In the genomic region with DNA sequence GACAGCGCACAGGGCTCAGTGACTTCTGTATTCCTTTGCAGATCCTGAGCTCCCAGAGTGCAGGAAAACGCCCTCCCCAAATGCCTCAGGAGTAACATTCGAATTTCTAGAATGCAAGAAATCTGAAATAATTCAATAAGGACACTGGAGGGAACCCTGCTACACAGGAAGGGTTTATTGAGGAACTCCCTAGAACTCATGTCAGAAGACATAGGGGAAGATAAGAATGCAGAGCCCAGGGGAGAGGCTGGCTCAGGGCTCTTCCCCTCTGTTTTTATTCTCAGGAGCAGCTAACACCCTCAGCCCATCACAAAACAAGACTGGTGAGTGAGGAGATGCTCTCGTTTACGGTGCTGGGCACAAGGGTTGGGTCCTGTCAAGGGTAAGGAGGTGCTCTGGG, we compare ENCODE assay signal across 26 cellular contexts. TPM values are rescaled to one million over a fixed set of nuclear protein-coding genes. Genes with fewer than 3 reads are reported as not detected.
"Had no signal": no experiment of that assay in that cellular context is flagged by ENCODE, and none has a peak within 500 bp of the region (broad histone marks: within the 10 kb centered on the region; RNA-seq: fewer than 3 reads in every experiment).

No MANE protein-coding gene starts in this region.

- H3K4me3 ChIP-seq: MG63, SJSA1, SK-N-MC had no signal

- H3K36me3 Mint-ChIP-seq: T-cell had no signal

- ATAC-seq: HepG2, T-cell had no signal

- H3K27ac Mint-ChIP-seq: T-cell had no signal

- H3K27ac ChIP-seq: SJSA1, SK-N-MC had no signal

- H3K4me1 ChIP-seq: SJSA1 had no signal

- H3K4me3 Mint-ChIP-seq: T-cell had no signal

- H3K9me3 ChIP-seq: MG63, SJSA1 had no signal

- H3K36me3 ChIP-seq: MG63, SJSA1 had no signal

- H3K4me1 Mint-ChIP-seq: T-cell had no signal

- DNase-seq: IMR-90, Karpas-422, KG1, MG63, NCI-H1092, NCI-H1105 treated with DMSO at 0.1 percent for 48 hours, NCI-H1417 treated with DMSO at 0.1 percent for 48 hours, NCI-H146, NCI-H1694 treated with DMSO at 0.1 percent for 48 hours, NCI-H1930, NCI-H2081, NCI-H2107, NCI-H2227 treated with DMSO at 0.1 percent for 48 hours, NCI-H524, NCI-H69, NCI-H774, Right ventricle myocardium superior, RPMI8226, SIG-M5, SW 1271, T-cell had no signal

RNA-seq across cellular contexts. Expression of gene LILRA1, which starts 6.8 kb away (rescaled TPM):
- total RNA-seq: HepG2, HT1080, IMR-90, NCI-H460, SJSA1 had no signal
- polyA plus RNA-seq: HepG2, IMR-90 had no signal

RNA-seq across cellular contexts. Expression of gene LILRA2, which starts 26.6 kb away (rescaled TPM):
- total RNA-seq: HepG2, HT1080, IMR-90, NCI-H460, SJSA1 had no signal
- polyA plus RNA-seq: IMR-90 had no signal

RNA-seq across cellular contexts. Expression of gene LILRB1, which starts 30.1 kb away (rescaled TPM):
- total RNA-seq: HepG2, HT1080, IMR-90, NCI-H460, SJSA1 had no signal
- polyA plus RNA-seq: HepG2, IMR-90 had no signal
